In genomic region chr10:62623223-62623622, GRCh38 we compare ENCODE assay signal across 26 cellular contexts.
DNase-seq lines count a peak whose midpoint lies in the region; TF ChIP-seq lines count a peak whose summit lies in the region.
"Had no signal": no experiment of that assay in that cellular context is flagged by ENCODE, and none has a peak within 500 bp of the region (broad histone marks: within the 10 kb centered on the region; RNA-seq: fewer than 3 reads in every experiment).

No MANE protein-coding gene starts in this region.

- H3K4me1 Mint-ChIP-seq in activated CD4-positive, alpha-beta T cell treated with anti-CD3 and anti-CD28 coated beads, Interleukin-2, amount 10 ng/mL, durations not matched to agents 24 days and 14 days = peaks cover 34% of the 10 kb centered on the region
- peaks cover 78% of the 10 kb centered on the region for H3K4me1 Mint-ChIP-seq in dendritic cell treated with granulocyte-macrophage colony-stimulating factor and Interleukin-4, amounts not matched to agents 40 ng/mL and 50 ng/mL, for 4 days (ENCODE audit: low read depth)
- peaks cover 42% of the 10 kb centered on the region for H3K4me1 Mint-ChIP-seq in neural crest cell
- H3K4me1 Mint-ChIP-seq: CD4-positive, CD25-positive, alpha-beta regulatory T cell had no signal

- H3K27ac Mint-ChIP-seq in activated CD4-positive, alpha-beta T cell treated with anti-CD3 and anti-CD28 coated beads, Interleukin-2, amount 10 ng/mL, durations not matched to agents 24 days and 14 days = no peak overlapping the region
- peak overlapping the region; percentile 56 for H3K27ac Mint-ChIP-seq in dendritic cell treated with granulocyte-macrophage colony-stimulating factor and Interleukin-4, amounts not matched to agents 40 ng/mL and 50 ng/mL, for 4 days
- peak overlapping the region; percentile 57 for H3K27ac Mint-ChIP-seq in neural crest cell (ENCODE audit: unreplicated experiment)
- H3K27ac Mint-ChIP-seq: CD4-positive, alpha-beta memory T cell; CD4-positive, CD25-positive, alpha-beta regulatory T cell had no signal

- WGBS in esophagus muscularis mucosa = 83% methylated on average over 7 of the region's 7 CpGs

- H3K27ac ChIP-seq in esophagus muscularis mucosa (replicated peaks in 1 of 4) = no peak overlapping the region
- H3K27ac ChIP-seq in tibial artery = no peak overlapping the region
- H3K27ac ChIP-seq: BLaER1 had no signal

- H3K9me3 ChIP-seq in esophagus muscularis mucosa = no peaks in the 10 kb centered on the region
- no peaks in the 10 kb centered on the region for H3K9me3 ChIP-seq in tibial artery
- H3K9me3 ChIP-seq: BE2C, BLaER1 had no signal

- no peaks in the 10 kb centered on the region for H3K27me3 Mint-ChIP-seq in activated CD4-positive, alpha-beta T cell treated with anti-CD3 and anti-CD28 coated beads, Interleukin-2, amount 10 ng/mL, durations not matched to agents 24 days and 14 days
- no peaks in the 10 kb centered on the region for H3K27me3 Mint-ChIP-seq in dendritic cell treated with granulocyte-macrophage colony-stimulating factor and Interleukin-4, amounts not matched to agents 40 ng/mL and 50 ng/mL, for 4 days
- no peaks in the 10 kb centered on the region for H3K27me3 Mint-ChIP-seq in neural crest cell (ENCODE audit: low read depth)
- H3K27me3 Mint-ChIP-seq: CD4-positive, alpha-beta memory T cell; CD4-positive, CD25-positive, alpha-beta regulatory T cell had no signal

- H3K36me3 Mint-ChIP-seq in activated CD4-positive, alpha-beta T cell treated with anti-CD3 and anti-CD28 coated beads, Interleukin-2, amount 10 ng/mL, durations not matched to agents 24 days and 14 days (ENCODE audit: low read depth) = no peaks in the 10 kb centered on the region
- no peaks in the 10 kb centered on the region for H3K36me3 Mint-ChIP-seq in dendritic cell treated with granulocyte-macrophage colony-stimulating factor and Interleukin-4, amounts not matched to agents 40 ng/mL and 50 ng/mL, for 4 days (ENCODE audit: low read depth)
- no peaks in the 10 kb centered on the region for H3K36me3 Mint-ChIP-seq in neural crest cell (ENCODE audit: low read depth)
- H3K36me3 Mint-ChIP-seq: CD4-positive, alpha-beta memory T cell; CD4-positive, CD25-positive, alpha-beta regulatory T cell; CD8-positive, alpha-beta memory T cell had no signal

- H3K4me3 ChIP-seq in esophagus muscularis mucosa = no peak overlapping the region
- no peak overlapping the region for H3K4me3 ChIP-seq in tibial artery
- H3K4me3 ChIP-seq: BLaER1, GM12878 had no signal

- H3K9me3 Mint-ChIP-seq in activated CD4-positive, alpha-beta T cell treated with anti-CD3 and anti-CD28 coated beads, Interleukin-2, amount 10 ng/mL, durations not matched to agents 24 days and 14 days = no peaks in the 10 kb centered on the region
- H3K9me3 Mint-ChIP-seq in dendritic cell treated with granulocyte-macrophage colony-stimulating factor and Interleukin-4, amounts not matched to agents 40 ng/mL and 50 ng/mL, for 4 days = no peaks in the 10 kb centered on the region
- H3K9me3 Mint-ChIP-seq in neural crest cell = no peaks in the 10 kb centered on the region
- H3K9me3 Mint-ChIP-seq: CD4-positive, alpha-beta memory T cell; CD4-positive, CD25-positive, alpha-beta regulatory T cell; CD8-positive, alpha-beta memory T cell had no signal

- H3K4me1 ChIP-seq in esophagus muscularis mucosa (no peaks in the 10 kb centered on the region), tibial artery (peaks cover 0 to 5% (median 0%) of the 10 kb centered on the region in 4 donors)
- H3K4me1 ChIP-seq: BE2C had no signal

- no peaks in the 10 kb centered on the region for H3K36me3 ChIP-seq in esophagus muscularis mucosa
- H3K36me3 ChIP-seq in tibial artery = no peaks in the 10 kb centered on the region
- H3K36me3 ChIP-seq: BE2C, BLaER1 had no signal

- no peak for TF ChIP-seq EP300 in esophagus muscularis mucosa (IDR thresholded peaks at IDR 0.05)

- intact Hi-C loops in activated CD4-positive, alpha-beta T cell treated with anti-CD3 and anti-CD28 coated beads, Interleukin-2, amount 10 ng/mL, durations not matched to agents 24 days and 14 days (cut with micrococcal nuclease) = no loop called here
- intact Hi-C loops in dendritic cell treated with granulocyte-macrophage colony-stimulating factor and Interleukin-4, amounts not matched to agents 40 ng/mL and 50 ng/mL, for 4 days (cut with micrococcal nuclease) = no loop called here
- intact Hi-C loops in esophagus muscularis mucosa (cut with DNase I) (no loop called here), tibial artery (cut with DNase I; ENCODE audit: low total_unique reads) (no loop called here)

- peak; percentile 45 for DNase-seq in activated CD4-positive, alpha-beta T cell treated with anti-CD3 and anti-CD28 coated beads, Interleukin-2, amount 10 ng/mL, durations not matched to agents 24 days and 14 days
- DNase-seq in activated CD4-positive, alpha-beta T cell treated with anti-CD3 and anti-CD28 coated beads, Interleukin-2, amount 50 U/mL, for 48 hours = no peak
- DNase-seq in esophagus muscularis mucosa (ENCODE audit: extremely low spot score) (peak; percentile 55), neural crest cell (ENCODE audit: low read depth, low spot score) (no peak), tibial artery (no peak), KG1 (lab: John Stamatoyannopoulos, UW) (no peak)
- no peak for DNase-seq in stimulated activated CD4-positive, alpha-beta T cell treated with anti-CD3 and anti-CD28 coated beads, Interleukin-1b, Interleukin-23, amount 100 ng/mL, for 48 hours
- DNase-seq: 8988T; ACHN; BE2C; C1 segment of cervical spinal cord; CD4-positive, alpha-beta memory T cell; CD4-positive, CD25-positive, alpha-beta regulatory T cell; CD8-positive, alpha-beta memory T cell; COR-L47; DMS 273 treated with DMSO at 0.1 percent for 48 hours; DMS153; DMS53; DMS79; DND-41; EL; GDM1 had no signal

- no peaks in the 10 kb centered on the region for H3K27me3 ChIP-seq in esophagus muscularis mucosa
- H3K27me3 ChIP-seq in tibial artery = no peaks in the 10 kb centered on the region
- H3K27me3 ChIP-seq: BE2C, BLaER1 had no signal

- TF ChIP-seq POLR2A in esophagus muscularis mucosa (IDR thresholded peaks at IDR 0.05; ENCODE audit: low read depth) = no peak

- no peak overlapping the region for H3K4me3 Mint-ChIP-seq in activated CD4-positive, alpha-beta T cell treated with anti-CD3 and anti-CD28 coated beads, Interleukin-2, amount 10 ng/mL, durations not matched to agents 24 days and 14 days
- H3K4me3 Mint-ChIP-seq in dendritic cell treated with granulocyte-macrophage colony-stimulating factor and Interleukin-4, amounts not matched to agents 40 ng/mL and 50 ng/mL, for 4 days = no peak overlapping the region
- no peak overlapping the region for H3K4me3 Mint-ChIP-seq in neural crest cell
- H3K4me3 Mint-ChIP-seq: CD14-positive monocyte; CD4-positive, CD25-positive, alpha-beta regulatory T cell; CD8-positive, alpha-beta memory T cell had no signal

- no peak for TF ChIP-seq CTCF in esophagus muscularis mucosa (IDR thresholded peaks at IDR 0.05)
- no peak for TF ChIP-seq CTCF in neural crest cell (conservative IDR thresholded peaks at IDR 0.05)
- TF ChIP-seq CTCF in tibial artery (IDR thresholded peaks at IDR 0.05) = no peak

Comparison
In these comparisons a context has a peak if more than half of its experiments do, and no peak if none do; other contexts are left out.
1. DNase-seq: peak in activated CD4-positive, alpha-beta T cell treated with anti-CD3 and anti-CD28 coated beads, Interleukin-2, amount 10 ng/mL, durations not matched to agents 24 days and 14 days (single experiment) and esophagus muscularis mucosa (single experiment); none in activated CD4-positive, alpha-beta T cell treated with anti-CD3 and anti-CD28 coated beads, Interleukin-2, amount 50 U/mL, for 48 hours (0 of 2), neural crest cell (single experiment), stimulated activated CD4-positive, alpha-beta T cell treated with anti-CD3 and anti-CD28 coated beads, Interleukin-1b, Interleukin-23, amount 100 ng/mL, for 48 hours (single experiment), tibial artery (0 of 2) and KG1 (single experiment).